ENCODE assay signal across 27 cellular contexts in the genomic region with DNA sequence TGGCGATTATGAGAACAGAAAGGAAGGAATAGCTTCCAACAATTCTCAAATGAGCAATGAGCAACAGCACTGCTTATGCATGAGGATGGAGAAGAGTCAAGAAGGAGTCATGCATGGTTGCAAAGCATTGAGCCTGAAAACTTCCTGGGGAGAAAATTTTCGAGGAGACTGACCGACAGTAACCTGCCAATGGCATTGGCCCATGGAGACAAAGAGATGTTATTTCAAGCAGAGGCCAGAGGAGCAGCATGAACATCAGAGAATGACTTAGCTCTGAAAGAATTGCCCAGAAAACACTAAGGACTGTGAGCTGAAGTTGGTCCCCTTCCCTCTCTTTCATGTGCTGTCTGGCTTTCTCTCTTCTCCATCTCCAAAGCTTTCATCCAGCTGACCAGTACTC.
DNase-seq lines count a peak whose midpoint lies in the region; ATAC-seq, FAIRE-seq and TF ChIP-seq lines count a peak whose summit lies in the region.
"Had no signal": no experiment of that assay in that cellular context is flagged by ENCODE, and none has a peak within 500 bp of the region (broad histone marks: within the 10 kb centered on the region; RNA-seq: fewer than 3 reads in every experiment).

No MANE protein-coding gene starts in this region.

- CTCF ChIA-PET in HepG2 (lab: Yijun Ruan, JAX; ENCODE audit: low intra/inter-chr PET ratio, low total read pairs) = no interaction called here

- no peak overlapping the region for H3K23ac ChIP-seq in trophoblast cell (ENCODE audit: low read length)

- no peak for TF ChIP-seq CTCF in HepG2 (CRISPR knock-in tag; IDR thresholded peaks at IDR 0.05)
- no peak for TF ChIP-seq CTCF in right lobe of liver (IDR thresholded peaks at IDR 0.05)
- TF ChIP-seq CTCF in fibroblast of pulmonary artery (IDR thresholded peaks at IDR 0.05; ENCODE audit: low read length, missing control alignments) = no peak

- H2AK5ac ChIP-seq in trophoblast cell (ENCODE audit: low read length) = no peak overlapping the region

- H2BK12ac ChIP-seq in trophoblast cell (ENCODE audit: low read length) = peak overlapping the region; percentile 49

- no peak overlapping the region for H4K8ac ChIP-seq in trophoblast cell (ENCODE audit: low read depth, low read length)

- H3K9ac ChIP-seq in HepG2 (ENCODE audit: insufficient read depth, low read depth, low read length) (no peak overlapping the region), trophoblast cell (ENCODE audit: low read length) (no peak overlapping the region)
- H3K9ac ChIP-seq: SK-N-SH had no signal

- H3K4me2 ChIP-seq in HepG2 (ENCODE audit: low read depth, low read length) (no peak overlapping the region), trophoblast cell (ENCODE audit: low read length) (no peak overlapping the region)
- H3K4me2 ChIP-seq: SK-N-SH had no signal

- WGBS in HepG2 (ENCODE audit: low lambda C conversion rate) = 2% methylated on average over 3 of the region's 3 CpGs
- WGBS in right lobe of liver (ENCODE audit: insufficient coverage, low coverage, low lambda C conversion rate, missing lambda C conversion rate) = 69% methylated on average over 3 of the region's 3 CpGs
- WGBS in trophoblast cell (ENCODE audit: extremely low coverage, insufficient coverage, insufficient read length) = no CpG with 5 or more reads among the region's 3 CpGs

- peaks cover 6% of the 10 kb centered on the region for H3K79me1 ChIP-seq in trophoblast cell (ENCODE audit: low read length)

- no peaks in the 10 kb centered on the region for H3K36me3 ChIP-seq in HepG2 (replicated peaks in 1 of 2; ENCODE audit: control insufficient read depth in 1 of 2, insufficient read depth in 2 of 2, low read length in 2 of 2)
- H3K36me3 ChIP-seq in right lobe of liver = no peaks in the 10 kb centered on the region
- no peaks in the 10 kb centered on the region for H3K36me3 ChIP-seq in trophoblast cell (ENCODE audit: control insufficient read depth in 1 of 2, insufficient read depth in 2 of 2, low read length in 2 of 2)
- H3K36me3 ChIP-seq: suprapubic skin had no signal

- H3K27ac ChIP-seq in HepG2 (ENCODE audit: extremely low read length, insufficient read depth, low read length) (no peak overlapping the region), right lobe of liver (no peak overlapping the region), trophoblast cell (ENCODE audit: low read depth, low read length) (no peak overlapping the region)
- H3K27ac ChIP-seq: RWPE1, suprapubic skin, VCaP had no signal

- no peak overlapping the region for H3K4me3 ChIP-seq in HepG2 (replicated peaks in 1 of 3; ENCODE audit: insufficient read depth in 1 of 3, low read depth in 2 of 3, low read length in 3 of 3)
- H3K4me3 ChIP-seq in right lobe of liver = no peak overlapping the region
- H3K4me3 ChIP-seq in fibroblast of pulmonary artery (replicated peaks; ENCODE audit: low read depth, low read length) = no peak overlapping the region
- H3K4me3 ChIP-seq in trophoblast cell (ENCODE audit: low read depth, low read length) = no peak overlapping the region
- H3K4me3 ChIP-seq: K562, suprapubic skin had no signal

- no peak overlapping the region for H3K14ac ChIP-seq in trophoblast cell (ENCODE audit: low read length)

- H4K20me1 ChIP-seq in HepG2 (ENCODE audit: insufficient read depth, low read length) = no peaks in the 10 kb centered on the region

- POLR2A ChIA-PET in HepG2 (lab: Yijun Ruan, JAX) = no interaction called here

- ATAC-seq in HepG2 (no peak), right lobe of liver (no peak), HG03159 (IDR thresholded peaks at IDR 0.05; ENCODE audit: unreplicated experiment) (no peak)
- ATAC-seq: activated naive CD4-positive, alpha-beta T cell treated with anti-CD3 and anti-CD28 coated beads, Interleukin-2, amount 50 U/mL, for 72 hours; K562; right cardiac atrium had no signal

- no peak for TF ChIP-seq RAD21 in HepG2 (CRISPR knock-in tag; IDR thresholded peaks at IDR 0.05)

- H4K12ac ChIP-seq in trophoblast cell (ENCODE audit: low read depth, low read length) = no peak overlapping the region

- H3K9me3 ChIP-seq in HepG2 (ENCODE audit: low read length) (no peaks in the 10 kb centered on the region), right lobe of liver (no peaks in the 10 kb centered on the region), trophoblast cell (ENCODE audit: insufficient read depth, low read depth, low read length) (no peaks in the 10 kb centered on the region)
- H3K9me3 ChIP-seq: SK-N-SH, suprapubic skin had no signal

- H4K91ac ChIP-seq in trophoblast cell (ENCODE audit: low read depth, low read length) = peak overlapping the region; percentile 65

- H3K27me3 ChIP-seq in HepG2 (ENCODE audit: control insufficient read depth in 1 of 2, insufficient read depth in 2 of 2, low read length in 2 of 2) (no peaks in the 10 kb centered on the region), right lobe of liver (no peaks in the 10 kb centered on the region), trophoblast cell (ENCODE audit: insufficient read depth, low read length) (no peaks in the 10 kb centered on the region)
- H3K27me3 ChIP-seq: suprapubic skin had no signal

- TF ChIP-seq POLR2A in HepG2 (IDR thresholded peaks at IDR 0.05; ENCODE audit: insufficient read depth in 1 of 2, low read depth in 2 of 2, low read length in 2 of 2) (no peak), right lobe of liver (IDR thresholded peaks at IDR 0.05) (no peak)

- peak overlapping the region; percentile 51 for H2BK120ac ChIP-seq in trophoblast cell (ENCODE audit: insufficient read depth, low read length, poor library complexity)

- no peak overlapping the region for H3K18ac ChIP-seq in trophoblast cell (ENCODE audit: low read length)

- intact Hi-C loops in HepG2 (cut with micrococcal nuclease; ENCODE audit: unreplicated experiment) (no loop called here), right lobe of liver (cut with DNase I) (no loop called here)

- TF ChIP-seq EP300 in HepG2 (IDR thresholded peaks at IDR 0.05; ENCODE audit: low read depth in 2 of 2, low read length in 2 of 2) = no peak
- TF ChIP-seq EP300 in HepG2 (CRISPR knock-in tag; IDR thresholded peaks at IDR 0.05; ENCODE audit: borderline replicate concordance) = no peak

- H3K4me1 ChIP-seq in HepG2 (ENCODE audit: insufficient read depth, low read length) (no peaks in the 10 kb centered on the region), right lobe of liver (no peaks in the 10 kb centered on the region), trophoblast cell (ENCODE audit: control insufficient read depth in 1 of 2, insufficient read depth in 2 of 2, low read length in 2 of 2) (no peaks in the 10 kb centered on the region)
- H3K4me1 ChIP-seq: suprapubic skin had no signal

- H2BK5ac ChIP-seq in trophoblast cell (ENCODE audit: low read depth, low read length, poor library complexity) = peak overlapping the region; percentile 35

- H2AFZ ChIP-seq in HepG2 (ENCODE audit: low read length) = no peak overlapping the region
- no peak overlapping the region for H2AFZ ChIP-seq in trophoblast cell (ENCODE audit: insufficient read depth, low read length, poor library complexity)

- FAIRE-seq in HepG2 (lab: Jason Lieb, UNC) = no peak
- FAIRE-seq: bronchial epithelial cell, islet of Langerhans, K562 had no signal

- no TSS peak for BruUV-seq in HepG2 (replicated peaks; lab: Mats Ljungman, UMichigan)

- H3K4ac ChIP-seq in trophoblast cell (ENCODE audit: low read depth, low read length) = no peak overlapping the region

- H3K79me2 ChIP-seq in HepG2 (ENCODE audit: insufficient read depth, low read length) = no peaks in the 10 kb centered on the region
- no peaks in the 10 kb centered on the region for H3K79me2 ChIP-seq in trophoblast cell (ENCODE audit: control insufficient read depth, insufficient read depth, low read length, poor library complexity)

- DNase-seq in HepG2 (ENCODE audit: low spot score) (peak; percentile 1), right lobe of liver (no peak), fibroblast of pulmonary artery (ENCODE audit: low read depth) (peak; percentile 6), trophoblast cell (no peak), NCI-H146 treated with DMSO at 0.1 percent for 48 hours (lab: John Stamatoyannopoulos, UW; ENCODE audit: unreplicated experiment) (no peak), retina (no peak), amygdala (lab: John Stamatoyannopoulos, UW) (no peak)
- DNase-seq: 8988T; activated CD4-positive, alpha-beta T cell treated with anti-CD3 and anti-CD28 coated beads, Interleukin-2, amount 50 U/mL, for 1 hour; cortex of kidney; foreskin melanocyte; HCEC 1CT; hypothalamus; NCI-H1436; NCI-H2171; NCI-H526; nucleus accumbens; right cardiac atrium; SK-N-SH had no signal

- in situ Hi-C loops in HepG2 (cut with HindIII; ENCODE audit: extremely low pct_ligation_motif_present, low pct_unique_long_range_greater_than_20kb) = no loop called here

TF ChIP-seq in HepG2, 621 proteins besides CTCF, POLR2A, EP300 and RAD21:
- no peak for TF ChIP-seq LCORL (IDR thresholded peaks at IDR 0.05)
- no peak for TF ChIP-seq LCORL (CRISPR knock-in tag; IDR thresholded peaks at IDR 0.05)
- TF ChIP-seq, protein P1, sequence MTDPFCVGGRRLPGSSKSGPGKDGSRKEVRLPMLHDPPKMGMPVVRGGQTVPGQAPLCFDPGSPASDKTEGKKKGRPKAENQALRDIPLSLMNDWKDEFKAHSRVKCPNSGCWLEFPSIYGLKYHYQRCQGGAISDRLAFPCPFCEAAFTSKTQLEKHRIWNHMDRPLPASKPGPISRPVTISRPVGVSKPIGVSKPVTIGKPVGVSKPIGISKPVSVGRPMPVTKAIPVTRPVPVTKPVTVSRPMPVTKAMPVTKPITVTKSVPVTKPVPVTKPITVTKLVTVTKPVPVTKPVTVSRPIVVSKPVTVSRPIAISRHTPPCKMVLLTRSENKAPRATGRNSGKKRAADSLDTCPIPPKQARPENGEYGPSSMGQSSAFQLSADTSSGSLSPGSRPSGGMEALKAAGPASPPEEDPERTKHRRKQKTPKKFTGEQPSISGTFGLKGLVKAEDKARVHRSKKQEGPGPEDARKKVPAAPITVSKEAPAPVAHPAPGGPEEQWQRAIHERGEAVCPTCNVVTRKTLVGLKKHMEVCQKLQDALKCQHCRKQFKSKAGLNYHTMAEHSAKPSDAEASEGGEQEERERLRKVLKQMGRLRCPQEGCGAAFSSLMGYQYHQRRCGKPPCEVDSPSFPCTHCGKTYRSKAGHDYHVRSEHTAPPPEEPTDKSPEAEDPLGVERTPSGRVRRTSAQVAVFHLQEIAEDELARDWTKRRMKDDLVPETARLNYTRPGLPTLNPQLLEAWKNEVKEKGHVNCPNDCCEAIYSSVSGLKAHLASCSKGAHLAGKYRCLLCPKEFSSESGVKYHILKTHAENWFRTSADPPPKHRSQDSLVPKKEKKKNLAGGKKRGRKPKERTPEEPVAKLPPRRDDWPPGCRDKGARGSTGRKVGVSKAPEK (CRISPR knock-in tag; IDR thresholded peaks at IDR 0.05; ENCODE audit: borderline replicate concordance) = no peak
- no peak for TF ChIP-seq TEAD2 (CRISPR knock-in tag; IDR thresholded peaks at IDR 0.05)
- TF ChIP-seq GABPA (IDR thresholded peaks at IDR 0.05; ENCODE audit: low read depth, low read length) = no peak
- TF ChIP-seq GABPA (CRISPR knock-in tag; IDR thresholded peaks at IDR 0.05; ENCODE audit: low read depth) = no peak
- no peak for TF ChIP-seq ZNF431 (CRISPR knock-in tag; IDR thresholded peaks at IDR 0.05; ENCODE audit: borderline replicate concordance, low read depth)
TF ChIP-seq in HepG2: peak in this region for 0.

Comparison
In these comparisons a context has a peak if more than half of its experiments do, and no peak if none do; other contexts are left out.
1. DNase-seq: peak in HepG2 (single experiment) and fibroblast of pulmonary artery (single experiment); none in right lobe of liver (0 of 3), trophoblast cell (0 of 2), NCI-H146 treated with DMSO at 0.1 percent for 48 hours (single experiment), retina (single experiment) and amygdala (0 of 56).